8 cellular contexts compared by ENCODE assay signal in genomic region chr21:33976082-33976979, GRCh38.
A peak's percentile ranks its signal among the peaks of the same experiment; 100 is the strongest.
DNase-seq lines count a peak whose midpoint lies in the region; ATAC-seq and TF ChIP-seq lines count a peak whose summit lies in the region.

No MANE protein-coding gene starts in this region.

- DNase-seq in AG09319 (ENCODE audit: extremely low read depth, low read depth) (peak; percentile 75), RWPE2 (ENCODE audit: low spot score) (peak; percentile 90), cardiac muscle cell (ENCODE audit: low read depth in 1 of 2, low spot score in 1 of 2) (peak; percentile 70 to 76), RPMI8226 (no peak)
- peak; percentile 82 for DNase-seq in activated effector memory CD4-positive, alpha-beta T cell treated with anti-CD3 and anti-CD28 coated beads, Interleukin-2, amount 50 U/mL, for 16 hours
- peak; percentile 33 for DNase-seq in stimulated activated CD4-positive, alpha-beta T cell treated with anti-CD3 and anti-CD28 coated beads, Interleukin-12 subunit alpha, Interleukin-12 subunit beta, amount 100 ng/mL, for 4 hours

- H3K9me3 ChIP-seq in RWPE2 (ENCODE audit: severe bottlenecking) (no peaks in the 10 kb centered on the region), cardiac muscle cell (ENCODE audit: low read depth) (no peaks in the 10 kb centered on the region)

- H3K4me1 ChIP-seq in RWPE2 (ENCODE audit: insufficient read depth, poor library complexity, severe bottlenecking) (peaks cover 35% of the 10 kb centered on the region), cardiac muscle cell (ENCODE audit: low read depth) (peaks cover 44% of the 10 kb centered on the region)

- peak; percentile 33 for TF ChIP-seq POLR2A in GM19099 (IDR thresholded peaks at IDR 0.05; ENCODE audit: extremely low read depth, insufficient read length, low read depth)

- H3K27ac ChIP-seq in RWPE2 (ENCODE audit: poor library complexity, severe bottlenecking) (peak overlapping the region; percentile 99), cardiac muscle cell (peak overlapping the region; percentile 96)

- H3K36me3 ChIP-seq in RWPE2 (ENCODE audit: low read depth) (no peaks in the 10 kb centered on the region), cardiac muscle cell (no peaks in the 10 kb centered on the region)

- no peak for TF ChIP-seq CTCF in AG09319 (IDR thresholded peaks at IDR 0.05; ENCODE audit: low read depth, low read length)
- no peak for TF ChIP-seq CTCF in RWPE2 (IDR thresholded peaks at IDR 0.05; ENCODE audit: poor library complexity, severe bottlenecking)
- TF ChIP-seq CTCF in cardiac muscle cell (IDR thresholded peaks at IDR 0.05; ENCODE audit: low read depth, low read length), result no peak

- H3K27me3 ChIP-seq in RWPE2 (ENCODE audit: insufficient read depth, poor library complexity, severe bottlenecking), result no peaks in the 10 kb centered on the region
- H3K27me3 ChIP-seq in cardiac muscle cell, result no peaks in the 10 kb centered on the region

- H3K4me3 ChIP-seq in RWPE2 (ENCODE audit: severe bottlenecking) (no peak overlapping the region), cardiac muscle cell (no peak overlapping the region)

- ATAC-seq in HG03108 (IDR thresholded peaks at IDR 0.05; ENCODE audit: unreplicated experiment), result peak; percentile 37
- ATAC-seq in RWPE2 (ENCODE audit: low read depth), result peak; percentile 85
